Comparison of ENCODE assay signal across 21 cellular contexts in the genomic region with DNA sequence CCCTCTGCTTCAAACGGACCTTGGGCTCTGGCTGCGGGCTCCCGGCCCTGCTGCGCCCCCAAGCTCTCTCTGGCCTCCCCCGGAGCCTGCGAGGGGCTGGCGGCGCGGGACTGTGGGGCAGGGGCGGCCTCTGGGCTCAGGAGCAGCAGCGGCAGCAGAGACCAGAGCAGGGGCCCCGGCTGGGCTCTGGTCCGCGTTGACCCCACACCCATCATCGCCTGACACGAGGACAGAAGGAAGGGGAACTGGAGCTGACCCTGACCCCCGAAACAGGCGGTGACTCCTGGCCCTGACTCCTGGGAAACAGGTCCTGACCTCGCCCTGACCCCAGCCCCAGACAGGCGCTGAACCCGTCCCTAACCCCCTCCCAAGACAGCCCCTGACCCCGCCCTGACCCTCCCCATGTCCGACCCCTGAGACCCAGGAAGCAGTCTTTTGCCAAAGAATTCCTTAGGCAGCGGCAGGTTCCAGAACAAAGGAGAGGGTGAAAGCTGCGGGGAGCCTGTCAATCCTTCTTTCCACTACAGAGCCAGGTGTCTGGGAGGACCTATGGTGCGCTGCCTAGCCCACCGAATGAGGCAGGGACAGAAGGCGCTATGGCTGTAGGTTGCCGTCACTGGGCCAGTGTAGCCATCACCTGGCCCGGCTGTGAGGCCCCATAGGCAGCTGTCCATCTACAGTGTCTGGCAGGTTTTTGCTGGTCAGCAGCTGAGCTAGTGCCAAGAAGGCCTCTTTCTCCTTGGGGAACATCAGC.
DNase-seq lines count a peak whose midpoint lies in the region; ATAC-seq, FAIRE-seq and TF ChIP-seq lines count a peak whose summit lies in the region.
"Had no signal": no experiment of that assay in that cellular context is flagged by ENCODE, and none has a peak within 500 bp of the region (broad histone marks: within the 10 kb centered on the region; RNA-seq: fewer than 3 reads in every experiment).

No MANE protein-coding gene starts in this region.

- no peak overlapping the region for H2BK20ac ChIP-seq in H9 (ENCODE audit: low read depth, low read length, poor library complexity, severe bottlenecking)
- no peak overlapping the region for H2BK20ac ChIP-seq in H1 (ENCODE audit: low read length)

- no peak overlapping the region for H3K4me3 Mint-ChIP-seq in H9
- H3K4me3 Mint-ChIP-seq: CD4-positive, alpha-beta T cell had no signal

- no peak overlapping the region for H2AFZ ChIP-seq in H9 (ENCODE audit: low read length)
- 0 out of 2 replicates have a peak overlapping the region, but pooled peaks have one; percentile 12 for H2AFZ ChIP-seq in H1 (ENCODE audit: low read length)
- no peak overlapping the region for H2AFZ ChIP-seq in trophoblast cell (ENCODE audit: insufficient read depth, low read length, poor library complexity)

- no peak overlapping the region for H3K18ac ChIP-seq in H9 (ENCODE audit: insufficient read length, low read depth, low read length)
- H3K18ac ChIP-seq in H1 (ENCODE audit: extremely low read depth, low read length): no peak overlapping the region
- H3K18ac ChIP-seq in trophoblast cell (ENCODE audit: low read length): no peak overlapping the region

- POLR2A ChIA-PET in H1 (lab: Charles Lee; ENCODE audit: partially characterized antibody): interaction anchor here (1.4 kb wide), 1 partner anchor 18 kb away, joined by 3 read pairs; no protein-coding TSS in a partner anchor

- H3K4me3 ChIP-seq in H1 (ENCODE audit: extremely low read depth in 1 of 4, insufficient read depth in 2 of 4, low read depth in 3 of 4, low read length in 4 of 4): no peak overlapping the region
- H3K4me3 ChIP-seq in lung: no peak overlapping the region
- H3K4me3 ChIP-seq in trophoblast cell (ENCODE audit: low read depth, low read length): no peak overlapping the region
- H3K4me3 ChIP-seq in pancreas: no peak overlapping the region
- H3K4me3 ChIP-seq: BLaER1 had no signal

- H3K56ac ChIP-seq in H9 (ENCODE audit: insufficient read length, low read depth, low read length) (no peak overlapping the region), H1 (replicated peaks; ENCODE audit: insufficient read length, low read depth, low read length) (no peak overlapping the region)

- CTCF ChIA-PET in H1 (lab: Charles Lee; ENCODE audit: partially characterized antibody): interaction anchor here (0.8 to 1.8 kb wide), 4 partner anchors 13 to 49 kb away, joined by 3 to 5 read pairs (median 4); no protein-coding TSS in a partner anchor

- TF ChIP-seq RAD21 in H1 (IDR thresholded peaks at IDR 0.05 in 1 of 2, conservative IDR thresholded peaks at IDR 0.05 in 1 of 2; ENCODE audit: low read depth in 2 of 2, low read length in 2 of 2): no peak

- H3K9me3 ChIP-seq in H9 (ENCODE audit: control insufficient read depth, low read depth, low read length) (no peaks in the 10 kb centered on the region), H1 (ENCODE audit: insufficient read depth in 2 of 2, low read depth in 1 of 2, low read length in 1 of 2) (no peaks in the 10 kb centered on the region), lung (ENCODE audit: control insufficient read depth in 2 of 2, insufficient read depth in 1 of 2, low read length in 1 of 2) (peaks cover 0 to 4% of the 10 kb centered on the region in 2 donors), trophoblast cell (ENCODE audit: insufficient read depth, low read depth, low read length) (no peaks in the 10 kb centered on the region), pancreas (no peaks in the 10 kb centered on the region)
- H3K9me3 ChIP-seq: BLaER1, Caco-2 had no signal

- H4K12ac ChIP-seq in trophoblast cell (ENCODE audit: low read depth, low read length): no peak overlapping the region

- H2BK5ac ChIP-seq in H9 (ENCODE audit: insufficient read length, low read length) (no peak overlapping the region), H1 (ENCODE audit: low read depth, low read length) (no peak overlapping the region), trophoblast cell (ENCODE audit: low read depth, low read length, poor library complexity) (no peak overlapping the region)

- FAIRE-seq in H1 (lab: Jason Lieb, UNC): no peak
- FAIRE-seq in pancreas (lab: Jason Lieb, UNC): no peak
- FAIRE-seq in GM19239 (lab: Jason Lieb, UNC): no peak
- FAIRE-seq: G401.6, GM12892 had no signal

- ATAC-seq in lung (ENCODE audit: insufficient read depth, low FRiP score): no peak
- ATAC-seq in pancreas: no peak
- ATAC-seq in HG02970 (IDR thresholded peaks at IDR 0.05; ENCODE audit: low FRiP score, unreplicated experiment): no peak
- ATAC-seq: Right ventricle myocardium inferior had no signal

- no CpG with 5 or more reads among the region's 30 CpGs for WGBS in H9 (ENCODE audit: extremely low coverage, insufficient read length, low lambda C conversion rate)
- 86% methylated on average over 23 of the region's 30 CpGs; no CpG with 5 or more reads in 1 of the 2 experiments for WGBS in H1 (ENCODE audit: extremely low coverage in 1 of 2, insufficient coverage in 1 of 2, insufficient read length in 1 of 2, insufficient replicate concordance in 2 of 2, low coverage in 1 of 2, low lambda C conversion rate in 2 of 2, missing lambda C conversion rate in 1 of 2), 2 experiments
- WGBS in lung, 2 donors: 73 to 78% methylated on average over 30 of the region's 30 CpGs
- WGBS in trophoblast cell (ENCODE audit: extremely low coverage, insufficient coverage, insufficient read length): no CpG with 5 or more reads among the region's 30 CpGs
- 66 to 72% methylated on average over 29 to 30 of the region's 30 CpGs for WGBS in pancreas, 2 donors

- H4K5ac ChIP-seq in H9 (ENCODE audit: insufficient read length, low read depth, low read length) (no peak overlapping the region), H1 (ENCODE audit: insufficient read length, low read depth, low read length) (no peak overlapping the region)

- no peaks in the 10 kb centered on the region for H3K23me2 ChIP-seq in H9 (ENCODE audit: insufficient read length, low read depth, low read length, poor library complexity, severe bottlenecking)
- H3K23me2 ChIP-seq in H1 (ENCODE audit: low read depth, low read length): no peaks in the 10 kb centered on the region

- no peak for TF ChIP-seq CTCF in H9 (conservative IDR thresholded peaks at IDR 0.05)
- no peak for TF ChIP-seq CTCF in H1 (IDR thresholded peaks at IDR 0.05; ENCODE audit: control extremely low read depth in 1 of 3, insufficient read depth in 1 of 3, low read depth in 1 of 3, low read length in 3 of 3)
- no peak for TF ChIP-seq CTCF in lung (IDR thresholded peaks at IDR 0.05; ENCODE audit: control extremely low read depth, extremely low read depth)
- no peak for TF ChIP-seq CTCF in pancreas (IDR thresholded peaks at IDR 0.05)

- no peak for TF ChIP-seq POLR2A in H1 (IDR thresholded peaks at IDR 0.05; ENCODE audit: control extremely low read depth in 1 of 2, low read depth in 2 of 2, low read length in 2 of 2)

- H3K4me1 ChIP-seq in H9 (ENCODE audit: insufficient read depth, low read length): no peaks in the 10 kb centered on the region
- H3K4me1 ChIP-seq in H1 (replicated peaks in 1 of 4; ENCODE audit: control insufficient read depth in 3 of 4, insufficient read depth in 4 of 4, low read length in 3 of 4): peaks cover 0 to 4% (median 0%) of the 10 kb centered on the region in 4 experiments; a peak in 1 of 7 replicates
- H3K4me1 ChIP-seq in lung (ENCODE audit: control insufficient read depth in 2 of 2, insufficient read depth in 2 of 2, low read length in 2 of 2): peaks cover 0 to 2% of the 10 kb centered on the region in 2 donors
- H3K4me1 ChIP-seq in trophoblast cell (ENCODE audit: control insufficient read depth in 1 of 2, insufficient read depth in 2 of 2, low read length in 2 of 2): no peaks in the 10 kb centered on the region
- H3K4me1 ChIP-seq in pancreas: no peaks in the 10 kb centered on the region

- no peak overlapping the region for H3K4ac ChIP-seq in H9 (ENCODE audit: low read depth, low read length)
- H3K4ac ChIP-seq in H1 (replicated peaks; ENCODE audit: insufficient read length, low read depth, low read length): no peak overlapping the region
- no peak overlapping the region for H3K4ac ChIP-seq in trophoblast cell (ENCODE audit: low read depth, low read length)

- intact Hi-C loops in pancreas (cut with DNase I): no loop called here

- H3K14ac ChIP-seq in H9 (ENCODE audit: insufficient read depth, low read length): no peak overlapping the region
- H3K14ac ChIP-seq in H1 (ENCODE audit: insufficient read length): no peak overlapping the region
- no peak overlapping the region for H3K14ac ChIP-seq in trophoblast cell (ENCODE audit: low read length)

- peaks cover 2 to 9% of the 10 kb centered on the region in 2 experiments; a peak in 3 of 4 replicates for H3K4me1 Mint-ChIP-seq in H9

- H3K4me2 ChIP-seq in H9 (ENCODE audit: insufficient read depth, insufficient read length, low read length): no peak overlapping the region
- H3K4me2 ChIP-seq in H1 (ENCODE audit: insufficient read depth in 1 of 2, low read depth in 2 of 2, low read length in 2 of 2): no peak overlapping the region
- H3K4me2 ChIP-seq in trophoblast cell (ENCODE audit: low read length): no peak overlapping the region
- H3K4me2 ChIP-seq: BLaER1 had no signal

- H2BK120ac ChIP-seq in H9 (ENCODE audit: low read depth, low read length, poor library complexity, severe bottlenecking) (no peak overlapping the region), H1 (replicated peaks; ENCODE audit: low read depth, low read length) (no peak overlapping the region), trophoblast cell (ENCODE audit: insufficient read depth, low read length, poor library complexity) (no peak overlapping the region)

- no peak overlapping the region for H2BK12ac ChIP-seq in H9 (ENCODE audit: insufficient read length, low read depth, low read length)
- H2BK12ac ChIP-seq in H1 (ENCODE audit: low read depth, low read length): no peak overlapping the region
- H2BK12ac ChIP-seq in trophoblast cell (ENCODE audit: low read length): no peak overlapping the region

- no peaks in the 10 kb centered on the region for H3K36me3 ChIP-seq in H1 (ENCODE audit: control insufficient read depth in 2 of 4, insufficient read depth in 4 of 4, low read length in 3 of 4)
- H3K36me3 ChIP-seq in lung (ENCODE audit: control insufficient read depth in 2 of 2, insufficient read depth in 2 of 2, low read length in 2 of 2): no peaks in the 10 kb centered on the region
- H3K36me3 ChIP-seq in trophoblast cell (ENCODE audit: control insufficient read depth in 1 of 2, insufficient read depth in 2 of 2, low read length in 2 of 2): no peaks in the 10 kb centered on the region
- no peaks in the 10 kb centered on the region for H3K36me3 ChIP-seq in pancreas
- H3K36me3 ChIP-seq: BLaER1 had no signal

- H4K8ac ChIP-seq in H9 (replicated peaks; ENCODE audit: insufficient read length, low read depth, low read length) (no peak overlapping the region), H1 (ENCODE audit: extremely low read depth, insufficient read depth, low read length) (no peak overlapping the region), trophoblast cell (ENCODE audit: low read depth, low read length) (no peak overlapping the region)

- H3K79me2 ChIP-seq in H9 (ENCODE audit: insufficient read depth, low read length) (no peaks in the 10 kb centered on the region), H1 (ENCODE audit: control insufficient read depth in 1 of 2, insufficient read depth in 2 of 2, low read length in 2 of 2) (no peaks in the 10 kb centered on the region), trophoblast cell (ENCODE audit: control insufficient read depth, insufficient read depth, low read length, poor library complexity) (no peaks in the 10 kb centered on the region)

- H3K9ac ChIP-seq in H9 (ENCODE audit: extremely low read depth, insufficient read length, low read length) (no peak overlapping the region), H1 (replicated peaks in 1 of 4; ENCODE audit: extremely low read depth in 1 of 4, low read depth in 3 of 4, low read length in 3 of 4) (no peak overlapping the region), trophoblast cell (ENCODE audit: low read length) (no peak overlapping the region)
- H3K9ac ChIP-seq: BLaER1 had no signal

- H3T11ph ChIP-seq in H9 (ENCODE audit: low read length): no peak overlapping the region

- DNase-seq in H9: peak; percentile 47
- DNase-seq in H1 (ENCODE audit: low read depth in 1 of 2, low spot score in 2 of 2): no peak
- peak; percentile 20 for DNase-seq in lung (ENCODE audit: low spot score)
- no peak for DNase-seq in trophoblast cell
- no peak for DNase-seq in pancreas
- DNase-seq in GM19239 (ENCODE audit: insufficient read length, low spot score): no peak
- DNase-seq: ACHN; CD4-positive, alpha-beta T cell; KG1; NCI-H1092; NCI-H1436; NCI-H2029; NCI-H2227 treated with DMSO at 0.1 percent for 48 hours; NCI-H510A treated with DMSO at 0.1 percent for 48 hours had no signal

- H3K23ac ChIP-seq in H9 (ENCODE audit: insufficient read length, low read depth, low read length) (no peak overlapping the region), H1 (ENCODE audit: insufficient read length) (no peak overlapping the region), trophoblast cell (ENCODE audit: low read length) (no peak overlapping the region)

- H3K79me1 ChIP-seq in H9 (ENCODE audit: insufficient read depth, low read depth, low read length, poor library complexity, severe bottlenecking) (no peaks in the 10 kb centered on the region), H1 (ENCODE audit: low read depth, low read length) (no peaks in the 10 kb centered on the region), trophoblast cell (ENCODE audit: low read length) (no peaks in the 10 kb centered on the region)

- TF ChIP-seq EP300 in H1 (IDR thresholded peaks at IDR 0.05; ENCODE audit: borderline replicate concordance in 1 of 2, low read depth in 2 of 2, low read length in 2 of 2): no peak

- H3K27ac ChIP-seq in H9 (ENCODE audit: insufficient read length, low read depth, low read length) (no peak overlapping the region), H1 (ENCODE audit: low read depth, low read length) (no peak overlapping the region), lung (ENCODE audit: low read depth in 1 of 2, low read length in 1 of 2) (no peak overlapping the region), trophoblast cell (ENCODE audit: low read depth, low read length) (no peak overlapping the region), pancreas (no peak overlapping the region)
- H3K27ac ChIP-seq: BLaER1, HL-60 had no signal

- no peak overlapping the region for H3K27ac Mint-ChIP-seq in H9
- H3K27ac Mint-ChIP-seq: CD4-positive, alpha-beta T cell had no signal

- H2BK15ac ChIP-seq in H9 (ENCODE audit: low read depth, low read length): no peak overlapping the region
- H2BK15ac ChIP-seq in H1 (ENCODE audit: low read length): no peak overlapping the region

- H3K27me3 ChIP-seq in H9 (ENCODE audit: insufficient read depth, low read length) (no peaks in the 10 kb centered on the region), H1 (replicated peaks in 1 of 4; ENCODE audit: control insufficient read depth in 3 of 4, extremely low read depth in 1 of 4, insufficient read depth in 3 of 4, low read length in 3 of 4) (no peaks in the 10 kb centered on the region), lung (ENCODE audit: control insufficient read depth, insufficient read depth) (no peaks in the 10 kb centered on the region), trophoblast cell (ENCODE audit: insufficient read depth, low read length) (no peaks in the 10 kb centered on the region), pancreas (no peaks in the 10 kb centered on the region)
- H3K27me3 ChIP-seq: BLaER1 had no signal

- H4K20me1 ChIP-seq in H9 (ENCODE audit: control insufficient read depth, insufficient read depth, insufficient read length): no peaks in the 10 kb centered on the region
- H4K20me1 ChIP-seq in H1 (replicated peaks in 1 of 2; ENCODE audit: control insufficient read depth in 1 of 2, insufficient read depth in 2 of 2, low read length in 2 of 2): no peaks in the 10 kb centered on the region
- H4K20me1 ChIP-seq: BLaER1 had no signal

- H2AK5ac ChIP-seq in H9 (ENCODE audit: insufficient read length, low read length) (no peak overlapping the region), H1 (ENCODE audit: low read depth, low read length) (no peak overlapping the region), trophoblast cell (ENCODE audit: low read length) (peak overlapping the region; percentile 19)

- no peaks in the 10 kb centered on the region for H3K27me3 Mint-ChIP-seq in H9 (ENCODE audit: low read depth)
- H3K27me3 Mint-ChIP-seq: CD4-positive, alpha-beta T cell had no signal

- no peaks in the 10 kb centered on the region for H3K9me3 Mint-ChIP-seq in H9
- H3K9me3 Mint-ChIP-seq: CD4-positive, alpha-beta T cell had no signal

- no peaks in the 10 kb centered on the region for H3K36me3 Mint-ChIP-seq in H9 (ENCODE audit: insufficient read depth in 1 of 3, low read depth in 3 of 3)

- no peak overlapping the region for H4K91ac ChIP-seq in H9 (ENCODE audit: insufficient read length, low read depth, low read length)
- no peak overlapping the region for H4K91ac ChIP-seq in H1 (replicated peaks; ENCODE audit: insufficient read length, low read length)
- no peak overlapping the region for H4K91ac ChIP-seq in trophoblast cell (ENCODE audit: low read depth, low read length)

Comparison
In these comparisons a context has a peak if more than half of its experiments do, and no peak if none do; other contexts are left out.
1. DNase-seq: peak in H9 (single experiment) and lung (single experiment); none in H1 (0 of 2), trophoblast cell (0 of 2), pancreas (0 of 6) and GM19239 (single experiment).